In genomic region chr6:138526822-138527235, GRCh38 we compare ENCODE assay signal across 1 cellular context.
TF ChIP-seq lines count a peak whose summit lies in the region.

No MANE protein-coding gene starts in this region.

TF ChIP-seq in GM23338, 12 proteins besides CTCF, POLR2A, EP300 and RAD21 (continued from another document):
- TF ChIP-seq ZNF462 (CRISPR knock-in tag; IDR thresholded peaks at IDR 0.05) (no peak), POLR2AphosphoS5 (IDR thresholded peaks at IDR 0.05; ENCODE audit: low read depth) (no peak), ZNF114 (CRISPR knock-in tag; IDR thresholded peaks at IDR 0.05) (no peak), STAT1 (IDR thresholded peaks at IDR 0.05; ENCODE audit: unreplicated experiment) (no peak)
- TF ChIP-seq, protein P1, sequence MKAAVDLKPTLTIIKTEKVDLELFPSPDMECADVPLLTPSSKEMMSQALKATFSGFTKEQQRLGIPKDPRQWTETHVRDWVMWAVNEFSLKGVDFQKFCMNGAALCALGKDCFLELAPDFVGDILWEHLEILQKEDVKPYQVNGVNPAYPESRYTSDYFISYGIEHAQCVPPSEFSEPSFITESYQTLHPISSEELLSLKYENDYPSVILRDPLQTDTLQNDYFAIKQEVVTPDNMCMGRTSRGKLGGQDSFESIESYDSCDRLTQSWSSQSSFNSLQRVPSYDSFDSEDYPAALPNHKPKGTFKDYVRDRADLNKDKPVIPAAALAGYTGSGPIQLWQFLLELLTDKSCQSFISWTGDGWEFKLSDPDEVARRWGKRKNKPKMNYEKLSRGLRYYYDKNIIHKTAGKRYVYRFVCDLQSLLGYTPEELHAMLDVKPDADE (IDR thresholded peaks at IDR 0.05): no peak
